In genomic region chr17:77421635-77421982, GRCh38 we compare ENCODE assay signal across 8 cellular contexts.
DNase-seq lines count a peak whose midpoint lies in the region; ATAC-seq, FAIRE-seq and TF ChIP-seq lines count a peak whose summit lies in the region.

No MANE protein-coding gene starts in this region.

- no peaks in the 10 kb centered on the region for H3K27me3 ChIP-seq in gastroesophageal sphincter
- H3K27me3 ChIP-seq in skeletal muscle satellite cell (ENCODE audit: control insufficient read depth, insufficient read depth, low read length): no peaks in the 10 kb centered on the region
- no peaks in the 10 kb centered on the region for H3K27me3 ChIP-seq in BE2C

- ATAC-seq in gastroesophageal sphincter (no peak), HG03378 (IDR thresholded peaks at IDR 0.05; ENCODE audit: unreplicated experiment) (no peak)

- H3K36me3 ChIP-seq in SK-N-MC (ENCODE audit: insufficient read depth, low read length) (no peaks in the 10 kb centered on the region), gastroesophageal sphincter (no peaks in the 10 kb centered on the region), skeletal muscle satellite cell (ENCODE audit: insufficient read depth, low read length) (peaks cover 41% of the 10 kb centered on the region), BE2C (peaks cover 16% of the 10 kb centered on the region)

- peak overlapping the region; percentile 66 for H3K4me3 ChIP-seq in SK-N-MC
- peak overlapping the region in 1 of 2 donors; percentile 0 for H3K4me3 ChIP-seq in gastroesophageal sphincter
- H3K4me3 ChIP-seq in skeletal muscle satellite cell (ENCODE audit: low read length): peak overlapping the region; percentile 43
- H3K4me3 ChIP-seq in BE2C (ENCODE audit: low read depth, low read length): no peak overlapping the region

- peak overlapping the region; percentile 68 for H3K4me2 ChIP-seq in skeletal muscle satellite cell (ENCODE audit: low read length)

- TF ChIP-seq EP300 in gastroesophageal sphincter (IDR thresholded peaks at IDR 0.05): no peak

- no peak for DNase-seq in GM12891 (ENCODE audit: insufficient read length, low spot score)
- no peak for DNase-seq in SK-N-MC (ENCODE audit: low read depth, low spot score)
- DNase-seq in caudate nucleus (lab: John Stamatoyannopoulos, UW): no peak
- DNase-seq in BE2C: no peak
- DNase-seq in cerebellar nuclear complex (lab: John Stamatoyannopoulos, UW): no peak

- H3K9me3 ChIP-seq in SK-N-MC (ENCODE audit: low read depth, low read length) (no peaks in the 10 kb centered on the region), gastroesophageal sphincter (no peaks in the 10 kb centered on the region), skeletal muscle satellite cell (replicated peaks; ENCODE audit: low read length) (no peaks in the 10 kb centered on the region), BE2C (no peaks in the 10 kb centered on the region)

- TF ChIP-seq CTCF in gastroesophageal sphincter (IDR thresholded peaks at IDR 0.05): no peak
- no peak for TF ChIP-seq CTCF in BE2C (IDR thresholded peaks at IDR 0.05; ENCODE audit: low read depth, low read length)

- peak overlapping the region; percentile 51; the same call in 1 of the 2 replicates for H3K27ac ChIP-seq in SK-N-MC
- peak overlapping the region; percentile 86 to 99 (median 94) for H3K27ac ChIP-seq in gastroesophageal sphincter
- H3K27ac ChIP-seq in caudate nucleus (ENCODE audit: low read depth, low read length): no peak overlapping the region

- H3K9ac ChIP-seq in SK-N-MC (ENCODE audit: insufficient read length) (no peak overlapping the region), skeletal muscle satellite cell (ENCODE audit: low read depth, low read length) (peak overlapping the region; percentile 56)

- TF ChIP-seq POLR2A in GM12891 (IDR thresholded peaks at IDR 0.05; ENCODE audit: low read depth, low read length): no peak
- no peak for TF ChIP-seq POLR2A in gastroesophageal sphincter (IDR thresholded peaks at IDR 0.05)

- WGBS in gastroesophageal sphincter (ENCODE audit: low coverage in 1 of 2), 2 donors: 55% methylated on average over 11 of the region's 13 CpGs; no CpG with 5 or more reads in 1 of the 2 donors

- peaks cover 14 to 100% (median 75%) of the 10 kb centered on the region in 3 donors for H3K4me1 ChIP-seq in gastroesophageal sphincter
- peaks cover 79% of the 10 kb centered on the region for H3K4me1 ChIP-seq in skeletal muscle satellite cell (ENCODE audit: control insufficient read depth, insufficient read depth, low read length)
- H3K4me1 ChIP-seq in BE2C: peaks cover 67% of the 10 kb centered on the region

- no peak for FAIRE-seq in GM12891 (lab: Jason Lieb, UNC)

TF ChIP-seq in GM12891, 5 proteins besides CTCF, POLR2A, EP300 and RAD21:
- TF ChIP-seq SPI1 (IDR thresholded peaks at IDR 0.05; ENCODE audit: low read depth, low read length): peak; percentile 48; the same call in 1 of the 2 replicates
- TF ChIP-seq TAF1 (IDR thresholded peaks at IDR 0.05; ENCODE audit: low read depth, low read length): no peak
